8 cellular contexts compared by ENCODE assay signal in the genomic region with DNA sequence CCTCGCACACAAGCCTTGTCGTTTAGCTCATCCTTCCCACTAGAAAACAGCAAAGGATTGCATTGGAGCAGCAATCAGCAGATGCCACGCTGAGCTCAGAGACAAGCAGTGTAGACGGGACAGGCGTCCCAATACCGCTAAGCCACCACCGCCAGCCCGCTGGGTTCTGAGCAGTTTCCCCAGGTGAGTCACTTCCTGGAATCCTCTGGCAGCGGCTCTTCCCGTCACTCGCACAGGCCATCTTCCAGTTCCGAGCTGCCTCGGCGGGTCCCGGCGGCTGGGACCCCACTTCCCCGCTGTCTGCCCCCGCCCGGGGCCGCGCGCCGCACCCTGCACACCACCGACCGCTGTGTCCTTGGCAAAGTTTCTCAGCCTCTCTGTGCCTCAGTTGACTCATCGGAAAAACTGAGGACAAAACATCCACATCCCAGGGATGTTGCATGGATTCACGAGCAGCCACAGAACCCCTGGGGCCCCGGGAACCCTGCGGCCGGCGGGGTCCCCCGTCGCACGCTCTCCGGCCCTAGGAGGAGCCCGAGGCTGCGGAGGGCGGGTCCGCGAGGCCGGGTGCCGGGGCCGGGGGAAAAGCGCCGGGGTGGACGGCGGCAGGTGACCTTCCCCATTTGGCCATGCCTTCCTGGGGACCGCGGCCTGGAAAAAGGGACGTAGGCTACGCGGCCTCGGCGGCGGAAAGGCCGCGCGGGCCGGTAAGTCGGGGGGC. TPM values are rescaled to one million over a fixed set of nuclear protein-coding genes. Genes with fewer than 3 reads are reported as not detected.
DNase-seq lines count a peak whose midpoint lies in the region; ATAC-seq and TF ChIP-seq lines count a peak whose summit lies in the region.

No MANE protein-coding gene starts in this region.

- peak; percentile 30 for ATAC-seq in GM18909 (IDR thresholded peaks at IDR 0.05; ENCODE audit: poor library complexity, unreplicated experiment)
- peak; percentile 31 for ATAC-seq in HG03175 (IDR thresholded peaks at IDR 0.05; ENCODE audit: unreplicated experiment)

- peaks cover 31% of the 10 kb centered on the region for H3K27me3 ChIP-seq in neutrophil
- H3K27me3 ChIP-seq in subcutaneous abdominal adipose tissue (ENCODE audit: control insufficient read depth in 5 of 5, insufficient read depth in 4 of 5, low read length in 5 of 5), result no peaks in the 10 kb centered on the region

- H3K36me3 ChIP-seq in neutrophil, result no peaks in the 10 kb centered on the region
- peaks cover 5 to 11% (median 11%) of the 10 kb centered on the region in 5 donors for H3K36me3 ChIP-seq in subcutaneous abdominal adipose tissue (ENCODE audit: control insufficient read depth in 5 of 5, insufficient read depth in 5 of 5, low read length in 5 of 5)

- no peaks in the 10 kb centered on the region for H3K9me3 ChIP-seq in neutrophil
- H3K9me3 ChIP-seq in subcutaneous abdominal adipose tissue (ENCODE audit: control insufficient read depth in 5 of 5, low read length in 5 of 5), result no peaks in the 10 kb centered on the region

- H3K27ac ChIP-seq in neutrophil (peak overlapping the region; percentile 52), subcutaneous abdominal adipose tissue (ENCODE audit: low read depth, low read length) (peak overlapping the region; percentile 93)

- TF ChIP-seq CTCF in AG10803 (conservative IDR thresholded peaks at IDR 0.05; ENCODE audit: low read length) (no peak), foreskin fibroblast (IDR thresholded peaks at IDR 0.05; ENCODE audit: low read depth, low read length) (no peak), neutrophil (IDR thresholded peaks at IDR 0.05) (no peak)

- peak overlapping the region; percentile 82 for H3K4me3 ChIP-seq in AG10803 (ENCODE audit: low read length)
- H3K4me3 ChIP-seq in foreskin fibroblast (ENCODE audit: low read depth in 1 of 2, low read length in 2 of 2), result peak overlapping the region; percentile 91 to 94
- peak overlapping the region; percentile 87 to 88 for H3K4me3 ChIP-seq in neutrophil (ENCODE audit: low read depth in 1 of 2, low read length in 1 of 2)
- H3K4me3 ChIP-seq in subcutaneous abdominal adipose tissue (ENCODE audit: low read depth in 1 of 5, low read length in 5 of 5), result peak overlapping the region; percentile 83 to 98 (median 94)

- H3K4me1 ChIP-seq in neutrophil (ENCODE audit: control insufficient read depth in 1 of 2, insufficient read depth in 1 of 2, low read depth in 1 of 2, low read length in 1 of 2) (peaks cover 16 to 18% of the 10 kb centered on the region in 2 experiments), subcutaneous abdominal adipose tissue (ENCODE audit: control insufficient read depth in 5 of 5, insufficient read depth in 5 of 5, low read length in 5 of 5) (peaks cover 2 to 25% (median 21%) of the 10 kb centered on the region in 5 donors)

- H3K9ac ChIP-seq in subcutaneous abdominal adipose tissue (ENCODE audit: low read length in 5 of 5), result peak overlapping the region; percentile 68 to 90 (median 86)

- peak; percentile 65 for DNase-seq in AG10803 (ENCODE audit: low read depth)
- peak; percentile 64 for DNase-seq in activated effector memory CD4-positive, alpha-beta T cell treated with Interleukin-2 at 50 U/mL for 16 hours
- peak; percentile 69 to 87 for DNase-seq in foreskin fibroblast

TF ChIP-seq in PFSK-1, 5 proteins besides CTCF, POLR2A, EP300 and RAD21:
- TF ChIP-seq SIN3A (IDR thresholded peaks at IDR 0.05; ENCODE audit: borderline replicate concordance, insufficient read depth, low read length), result no peak; the same call in 1 of the 2 replicates
- 0 out of 2 replicates have a peak, but pooled peaks have one; percentile 45 for TF ChIP-seq TAF1 (IDR thresholded peaks at IDR 0.05; ENCODE audit: borderline replicate concordance, insufficient read depth, low read length)
- TF ChIP-seq FOXP2 (optimal IDR thresholded peaks at IDR 0.05; ENCODE audit: borderline replicate concordance, extremely low read depth, extremely low read length, insufficient read depth), result peak; percentile 8
- TF ChIP-seq, protein P1, sequence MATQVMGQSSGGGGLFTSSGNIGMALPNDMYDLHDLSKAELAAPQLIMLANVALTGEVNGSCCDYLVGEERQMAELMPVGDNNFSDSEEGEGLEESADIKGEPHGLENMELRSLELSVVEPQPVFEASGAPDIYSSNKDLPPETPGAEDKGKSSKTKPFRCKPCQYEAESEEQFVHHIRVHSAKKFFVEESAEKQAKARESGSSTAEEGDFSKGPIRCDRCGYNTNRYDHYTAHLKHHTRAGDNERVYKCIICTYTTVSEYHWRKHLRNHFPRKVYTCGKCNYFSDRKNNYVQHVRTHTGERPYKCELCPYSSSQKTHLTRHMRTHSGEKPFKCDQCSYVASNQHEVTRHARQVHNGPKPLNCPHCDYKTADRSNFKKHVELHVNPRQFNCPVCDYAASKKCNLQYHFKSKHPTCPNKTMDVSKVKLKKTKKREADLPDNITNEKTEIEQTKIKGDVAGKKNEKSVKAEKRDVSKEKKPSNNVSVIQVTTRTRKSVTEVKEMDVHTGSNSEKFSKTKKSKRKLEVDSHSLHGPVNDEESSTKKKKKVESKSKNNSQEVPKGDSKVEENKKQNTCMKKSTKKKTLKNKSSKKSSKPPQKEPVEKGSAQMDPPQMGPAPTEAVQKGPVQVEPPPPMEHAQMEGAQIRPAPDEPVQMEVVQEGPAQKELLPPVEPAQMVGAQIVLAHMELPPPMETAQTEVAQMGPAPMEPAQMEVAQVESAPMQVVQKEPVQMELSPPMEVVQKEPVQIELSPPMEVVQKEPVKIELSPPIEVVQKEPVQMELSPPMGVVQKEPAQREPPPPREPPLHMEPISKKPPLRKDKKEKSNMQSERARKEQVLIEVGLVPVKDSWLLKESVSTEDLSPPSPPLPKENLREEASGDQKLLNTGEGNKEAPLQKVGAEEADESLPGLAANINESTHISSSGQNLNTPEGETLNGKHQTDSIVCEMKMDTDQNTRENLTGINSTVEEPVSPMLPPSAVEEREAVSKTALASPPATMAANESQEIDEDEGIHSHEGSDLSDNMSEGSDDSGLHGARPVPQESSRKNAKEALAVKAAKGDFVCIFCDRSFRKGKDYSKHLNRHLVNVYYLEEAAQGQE (IDR thresholded peaks at IDR 0.05; ENCODE audit: insufficient read depth in 1 of 2, low read depth in 2 of 2, low read length in 2 of 2), result no peak
- no peak for TF ChIP-seq POLR2AphosphoS5 (IDR thresholded peaks at IDR 0.05; ENCODE audit: low read depth, low read length)

RNA-seq across cellular contexts. Expression of gene KDSR, which starts 0.6 kb away (rescaled TPM):
- polyA plus RNA-seq in PFSK-1 (2012; ENCODE audit: insufficient read length, low read depth), result 33.8 TPM

RNA-seq across cellular contexts. Expression of gene BCL2, which starts 46.9 kb away (rescaled TPM):
- polyA plus RNA-seq in PFSK-1 (2012; ENCODE audit: insufficient read length, low read depth), result 33.1 TPM

RNA-seq across cellular contexts. Expression of gene VPS4B, which starts 55.8 kb away (rescaled TPM):
- polyA plus RNA-seq in PFSK-1 (2012; ENCODE audit: insufficient read length, low read depth), result 26.5 TPM

Comparison
In these comparisons a context has a peak if more than half of its experiments do, and no peak if none do; other contexts are left out.
1. Peak in every context shown above with its lines: DNase-seq, ATAC-seq, H3K4me3 ChIP-seq and H3K27ac ChIP-seq.